10 cellular contexts compared by ENCODE assay signal in genomic region chrX:109848451-109849050, GRCh38.
DNase-seq lines count a peak whose midpoint lies in the region; ATAC-seq, FAIRE-seq and TF ChIP-seq lines count a peak whose summit lies in the region.
"Had no signal": no experiment of that assay in that cellular context is flagged by ENCODE, and none has a peak within 500 bp of the region (broad histone marks: within the 10 kb centered on the region; RNA-seq: fewer than 3 reads in every experiment).

No MANE protein-coding gene starts in this region.

- no peak for TF ChIP-seq CTCF in RWPE2 (IDR thresholded peaks at IDR 0.05; ENCODE audit: poor library complexity, severe bottlenecking)
- no peak for TF ChIP-seq CTCF in kidney (IDR thresholded peaks at IDR 0.05; ENCODE audit: borderline replicate concordance, extremely low read depth, insufficient read depth)

- no peak overlapping the region for H3K9ac ChIP-seq in kidney (ENCODE audit: low read length in 2 of 2)

- H3K9me3 ChIP-seq in RWPE2 (ENCODE audit: severe bottlenecking) = no peaks in the 10 kb centered on the region
- H3K9me3 ChIP-seq in kidney (ENCODE audit: control insufficient read depth in 1 of 2, low read length in 2 of 2) = no peaks in the 10 kb centered on the region
- H3K9me3 ChIP-seq: adrenal gland had no signal

- H3K4me3 ChIP-seq in RWPE2 (ENCODE audit: severe bottlenecking) = no peak overlapping the region
- H3K4me3 ChIP-seq in kidney (ENCODE audit: low read length in 2 of 2) = no peak overlapping the region
- H3K4me3 ChIP-seq: adrenal gland had no signal

- intact Hi-C loops in kidney (cut with DNase I) = no loop called here

- peak overlapping the region; percentile 77 for H3K27ac ChIP-seq in RWPE2 (ENCODE audit: poor library complexity, severe bottlenecking)
- H3K27ac ChIP-seq in kidney (ENCODE audit: low read depth in 2 of 2, low read length in 2 of 2) = no peak overlapping the region

- no peaks in the 10 kb centered on the region for H3K27me3 ChIP-seq in RWPE2 (ENCODE audit: insufficient read depth, poor library complexity, severe bottlenecking)
- H3K27me3 ChIP-seq: adrenal gland had no signal

- H3K4me1 ChIP-seq in RWPE2 (ENCODE audit: insufficient read depth, poor library complexity, severe bottlenecking) (peaks cover 17% of the 10 kb centered on the region), kidney (ENCODE audit: control insufficient read depth in 1 of 2, insufficient read depth in 1 of 2, low read depth in 1 of 2, low read length in 2 of 2) (no peaks in the 10 kb centered on the region)
- H3K4me1 ChIP-seq: adrenal gland had no signal

- DNase-seq in GM19239 (ENCODE audit: insufficient read length, low spot score) = no peak
- no peak for DNase-seq in RWPE2 (ENCODE audit: low spot score)
- peak; percentile 80 for DNase-seq in retina
- no peak for DNase-seq in T-helper 9 cell
- no peak for DNase-seq in kidney
- DNase-seq: adrenal gland, nucleus accumbens, T-helper 1 cell had no signal

- no peaks in the 10 kb centered on the region for H3K36me3 ChIP-seq in RWPE2 (ENCODE audit: low read depth)
- no peaks in the 10 kb centered on the region for H3K36me3 ChIP-seq in kidney (ENCODE audit: control insufficient read depth in 1 of 2, insufficient read depth in 2 of 2, low read length in 2 of 2)
- H3K36me3 ChIP-seq: adrenal gland had no signal

- FAIRE-seq in GM19239 (lab: Jason Lieb, UNC) = peak; percentile 100
- FAIRE-seq in kidney (lab: Jason Lieb, UNC) = no peak

- ATAC-seq in HG02840 (IDR thresholded peaks at IDR 0.05; ENCODE audit: low FRiP score, unreplicated experiment) = peak; percentile 73
- no peak for ATAC-seq in RWPE2 (ENCODE audit: low read depth)
- no peak for ATAC-seq in HG02870 (IDR thresholded peaks at IDR 0.05; ENCODE audit: unreplicated experiment)
